ENCODE assay signal across 25 cellular contexts in genomic region chr10:35237766-35238512, GRCh38.
"Had no signal": no experiment of that assay in that cellular context is flagged by ENCODE, and none has a peak within 500 bp of the region (broad histone marks: within the 10 kb centered on the region; RNA-seq: fewer than 3 reads in every experiment).

No MANE protein-coding gene starts in this region.

- H3K27ac ChIP-seq: coronary artery, foreskin keratinocyte, heart left ventricle, parathyroid adenoma, prostate gland, spleen, testis, tibial nerve had no signal

- H3K27me3 Mint-ChIP-seq: stimulated activated memory B cell treated with anti-CD40 and anti-IgM and Interleukin-4, amounts not matched to agents 10 μg/mL and 1 μg/mL and 100 μg/mL, for 72 hours; stimulated activated naive CD8-positive, alpha-beta T cell treated with anti-CD3 and anti-CD28 coated beads, Interleukin-15, amount 100 ng/mL, for 72 hours had no signal

- H3K79me2 ChIP-seq: parathyroid adenoma had no signal

- H3K27me3 ChIP-seq: foreskin keratinocyte, heart left ventricle, testis, tibial nerve had no signal

- H2AFZ ChIP-seq: parathyroid adenoma had no signal

- FAIRE-seq: endothelial cell of umbilical vein had no signal

- H3K4me3 Mint-ChIP-seq: endodermal cell; naive thymus-derived CD4-positive, alpha-beta T cell; neural crest cell; stimulated activated memory B cell treated with anti-CD40 and anti-IgM and Interleukin-4, amounts not matched to agents 10 μg/mL and 1 μg/mL and 100 μg/mL, for 72 hours; stimulated activated naive CD8-positive, alpha-beta T cell treated with anti-CD3 and anti-CD28 coated beads, Interleukin-15, amount 100 ng/mL, for 72 hours had no signal

- H3K9me3 ChIP-seq: heart left ventricle, prostate gland, spleen, testis, tibial nerve had no signal

- DNase-seq: effector CD4-positive, alpha-beta T cell; endodermal cell; erythroblast; foreskin keratinocyte; heart left ventricle; hippocampal formation; left colon; left ventricle myocardium superior; naive thymus-derived CD4-positive, alpha-beta T cell; occipital lobe; spleen; stimulated activated CD4-positive, alpha-beta T cell treated with anti-CD3 and anti-CD28 coated beads, Interleukin-15, amount 100 ng/mL, for 24 hours; stimulated activated CD4-positive, alpha-beta T cell treated with anti-CD3 and anti-CD28 coated beads, Interleukin-1b, Interleukin-23, amount 100 ng/mL, for 48 hours; stimulated activated CD4-positive, alpha-beta T cell treated with anti-CD3 and anti-CD28 coated beads, Interleukin-4, amount 100 ng/mL, for 24 hours; stimulated activated naive CD8-positive, alpha-beta T cell treated with anti-CD3 and anti-CD28 coated beads, Interleukin-15, amount 100 ng/mL, for 72 hours; testis had no signal

- H3K9ac ChIP-seq: parathyroid adenoma had no signal

- H3K36me3 ChIP-seq: heart left ventricle, prostate gland, spleen, tibial nerve had no signal

- H3K9me3 Mint-ChIP-seq: naive thymus-derived CD4-positive, alpha-beta T cell; neural crest cell; stimulated activated memory B cell treated with anti-CD40 and anti-IgM and Interleukin-4, amounts not matched to agents 10 μg/mL and 1 μg/mL and 100 μg/mL, for 72 hours; stimulated activated naive CD8-positive, alpha-beta T cell treated with anti-CD3 and anti-CD28 coated beads, Interleukin-15, amount 100 ng/mL, for 72 hours had no signal

- ATAC-seq: foreskin keratinocyte; heart left ventricle; left colon; left ventricle myocardium superior; naive thymus-derived CD4-positive, alpha-beta T cell; sciatic nerve; stimulated activated memory B cell treated with anti-CD40 and anti-IgM and Interleukin-4, amounts not matched to agents 10 μg/mL and 1 μg/mL and 100 μg/mL, for 72 hours; stimulated activated naive CD8-positive, alpha-beta T cell treated with anti-CD3 and anti-CD28 coated beads, Interleukin-15, amount 100 ng/mL, for 72 hours had no signal

- H3K27ac Mint-ChIP-seq: endodermal cell; stimulated activated memory B cell treated with anti-CD40 and anti-IgM and Interleukin-4, amounts not matched to agents 10 μg/mL and 1 μg/mL and 100 μg/mL, for 72 hours; stimulated activated naive CD8-positive, alpha-beta T cell treated with anti-CD3 and anti-CD28 coated beads, Interleukin-15, amount 100 ng/mL, for 72 hours had no signal

- H3K36me3 Mint-ChIP-seq: naive thymus-derived CD4-positive, alpha-beta T cell; stimulated activated memory B cell treated with anti-CD40 and anti-IgM and Interleukin-4, amounts not matched to agents 10 μg/mL and 1 μg/mL and 100 μg/mL, for 72 hours had no signal

- H3K4me3 ChIP-seq: coronary artery, heart left ventricle, lung, prostate gland, spleen, testis, tibial nerve had no signal

- H3K4me1 Mint-ChIP-seq: endodermal cell; neural crest cell; stimulated activated memory B cell treated with anti-CD40 and anti-IgM and Interleukin-4, amounts not matched to agents 10 μg/mL and 1 μg/mL and 100 μg/mL, for 72 hours; stimulated activated naive CD8-positive, alpha-beta T cell treated with anti-CD3 and anti-CD28 coated beads, Interleukin-15, amount 100 ng/mL, for 72 hours had no signal

- H3K4me1 ChIP-seq: foreskin keratinocyte, heart left ventricle, parathyroid adenoma, prostate gland, testis, tibial nerve had no signal
